In genomic region chr1:240667351-240667750, GRCh38 we compare ENCODE assay signal across 29 cellular contexts. TPM values are rescaled to one million over a fixed set of nuclear protein-coding genes. Genes with fewer than 3 reads are reported as not detected.
"Had no signal": no experiment of that assay in that cellular context is flagged by ENCODE, and none has a peak within 500 bp of the region (broad histone marks: within the 10 kb centered on the region; RNA-seq: fewer than 3 reads in every experiment).

No MANE protein-coding gene starts in this region.

- DNase-seq: activated CD4-positive, alpha-beta T cell treated with anti-CD3 and anti-CD28 coated beads for 36 hours; activated CD4-positive, CD25-positive, alpha-beta regulatory T cell; activated CD8-positive, alpha-beta memory T cell treated with anti-CD3 and anti-CD28 coated beads, Interleukin-2, amount 10 ng/mL, durations not matched to agents 7 days and 5 days; activated CD8-positive, alpha-beta T cell treated with anti-CD3 and anti-CD28 coated beads, Interleukin-2, amount 10 ng/mL, durations not matched to agents 7 days and 5 days; activated naive CD4-positive, alpha-beta T cell treated with Interleukin-2 at 50 U/mL for 16 hours; activated naive CD8-positive, alpha-beta T cell treated with anti-CD3 and anti-CD28 coated beads for 36 hours; activated T-cell treated with anti-CD3 and anti-CD28 coated beads, Interleukin-2, amount 50 U/mL, for 48 hours; adrenal gland; aorta; body of pancreas; cerebellar nuclear complex; colonic mucosa; effector CD8-positive, alpha-beta T cell; esophagus squamous epithelium; foreskin melanocyte; heart right ventricle; mesenchymal stem cell; natural killer cell; right lobe of liver; stimulated activated CD4-positive, alpha-beta T cell treated with anti-CD3 and anti-CD28 coated beads, Interleukin-12 subunit alpha, Interleukin-12 subunit beta, amount 100 ng/mL, for 4 hours; stimulated activated CD4-positive, alpha-beta T cell treated with anti-CD3 and anti-CD28 coated beads, Interleukin-4, amount 100 ng/mL, for 1 hour; stimulated activated naive CD8-positive, alpha-beta T cell treated with anti-CD3 and anti-CD28 coated beads, Interleukin-15, Interleukin-2, amounts not matched to agents 100 U/mL and 50 U/mL, for 24 hours; T-helper 1 cell had no signal

- H3K9me3 ChIP-seq: adrenal gland, body of pancreas, colonic mucosa, esophagus squamous epithelium, heart right ventricle, right lobe of liver, thoracic aorta had no signal

- H3K4me3 Mint-ChIP-seq: activated CD4-positive, alpha-beta T cell treated with anti-CD3 and anti-CD28 coated beads for 36 hours; activated CD8-positive, alpha-beta memory T cell treated with anti-CD3 and anti-CD28 coated beads, Interleukin-2, amount 10 ng/mL, durations not matched to agents 7 days and 5 days; activated CD8-positive, alpha-beta T cell treated with anti-CD3 and anti-CD28 coated beads, Interleukin-2, amount 10 ng/mL, durations not matched to agents 7 days and 5 days; activated naive CD8-positive, alpha-beta T cell treated with anti-CD3 and anti-CD28 coated beads for 36 hours had no signal

- ATAC-seq: activated CD8-positive, alpha-beta memory T cell treated with anti-CD3 and anti-CD28 coated beads, Interleukin-2, amount 10 ng/mL, durations not matched to agents 7 days and 5 days; activated CD8-positive, alpha-beta T cell treated with anti-CD3 and anti-CD28 coated beads, Interleukin-2, amount 10 ng/mL, durations not matched to agents 7 days and 5 days; body of pancreas; heart right ventricle; right lobe of liver had no signal

- H3K27me3 Mint-ChIP-seq: activated CD4-positive, alpha-beta T cell treated with anti-CD3 and anti-CD28 coated beads for 36 hours; activated CD8-positive, alpha-beta memory T cell treated with anti-CD3 and anti-CD28 coated beads, Interleukin-2, amount 10 ng/mL, durations not matched to agents 7 days and 5 days; activated naive CD8-positive, alpha-beta T cell treated with anti-CD3 and anti-CD28 coated beads for 36 hours had no signal

- H3K36me3 ChIP-seq: adrenal gland, colonic mucosa, esophagus squamous epithelium, heart right ventricle, right lobe of liver, thoracic aorta had no signal

- H3K4me3 ChIP-seq: adrenal gland, body of pancreas, colonic mucosa, esophagus squamous epithelium, heart right ventricle, right lobe of liver, skin epidermis, thoracic aorta had no signal

- H3K4me1 Mint-ChIP-seq: activated CD8-positive, alpha-beta memory T cell treated with anti-CD3 and anti-CD28 coated beads, Interleukin-2, amount 10 ng/mL, durations not matched to agents 7 days and 5 days had no signal

- H3K36me3 Mint-ChIP-seq: activated CD8-positive, alpha-beta memory T cell treated with anti-CD3 and anti-CD28 coated beads, Interleukin-2, amount 10 ng/mL, durations not matched to agents 7 days and 5 days; activated naive CD8-positive, alpha-beta T cell treated with anti-CD3 and anti-CD28 coated beads for 36 hours; natural killer cell had no signal

- H3K27ac Mint-ChIP-seq: activated CD4-positive, alpha-beta T cell treated with anti-CD3 and anti-CD28 coated beads for 36 hours; activated CD8-positive, alpha-beta memory T cell treated with anti-CD3 and anti-CD28 coated beads, Interleukin-2, amount 10 ng/mL, durations not matched to agents 7 days and 5 days; activated CD8-positive, alpha-beta T cell treated with anti-CD3 and anti-CD28 coated beads, Interleukin-2, amount 10 ng/mL, durations not matched to agents 7 days and 5 days; activated naive CD8-positive, alpha-beta T cell treated with anti-CD3 and anti-CD28 coated beads for 36 hours; natural killer cell had no signal

- H3K27me3 ChIP-seq: adrenal gland, body of pancreas, colonic mucosa, esophagus squamous epithelium, heart right ventricle, right lobe of liver had no signal

- H3K27ac ChIP-seq: adrenal gland, body of pancreas, colonic mucosa, epithelial cell of prostate, esophagus squamous epithelium, heart right ventricle, right lobe of liver, skin epidermis, thoracic aorta had no signal

- H3K4me1 ChIP-seq: adrenal gland, body of pancreas, colonic mucosa, esophagus squamous epithelium, heart right ventricle, right lobe of liver had no signal

RNA-seq across cellular contexts. Expression of gene GREM2, which starts 55.4 kb away (rescaled TPM):
- total RNA-seq: activated CD8-positive, alpha-beta T cell treated with anti-CD3 and anti-CD28 coated beads, Interleukin-2, amount 10 ng/mL, durations not matched to agents 7 days and 5 days; activated naive CD8-positive, alpha-beta T cell treated with anti-CD3 and anti-CD28 coated beads for 36 hours; dermis microvascular lymphatic vessel endothelial cell; glomerular endothelial cell; renal cortical epithelial cell had no signal
